9 cellular contexts compared by ENCODE assay signal in the genomic region with DNA sequence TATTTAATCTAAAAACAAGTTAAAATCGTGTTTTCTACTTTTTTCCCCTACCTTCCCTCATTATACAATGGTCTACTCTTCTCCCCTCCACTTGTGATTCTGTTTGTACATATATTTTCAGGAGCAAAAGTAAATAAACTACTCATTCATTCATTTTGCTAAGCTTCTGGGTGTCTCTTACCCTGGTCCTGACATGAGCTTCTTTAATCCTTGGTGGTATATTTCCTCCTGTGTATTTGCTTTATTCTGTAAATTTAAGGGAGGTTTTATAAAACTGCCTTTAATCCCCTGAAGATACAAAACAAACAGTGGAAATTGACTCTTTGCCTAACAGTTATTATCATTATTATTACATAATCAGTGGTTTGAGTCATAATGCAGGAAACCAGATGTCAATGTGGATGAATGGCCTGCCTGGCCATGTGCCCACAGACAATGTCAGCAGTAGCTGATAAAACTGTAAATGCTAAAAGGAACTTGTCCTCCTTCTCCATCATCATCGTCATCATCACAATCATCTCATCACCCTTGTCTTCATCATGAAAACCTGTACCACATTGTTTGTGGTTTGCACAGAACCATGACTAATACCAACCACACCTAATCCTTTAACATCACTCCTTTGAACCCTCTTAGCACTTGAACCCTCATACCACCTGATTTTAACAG.
A peak's percentile ranks its signal among the peaks of the same experiment; 100 is the strongest.
DNase-seq lines count a peak whose midpoint lies in the region; ATAC-seq and TF ChIP-seq lines count a peak whose summit lies in the region.
"Had no signal": no experiment of that assay in that cellular context is flagged by ENCODE, and none has a peak within 500 bp of the region (broad histone marks: within the 10 kb centered on the region; RNA-seq: fewer than 3 reads in every experiment).

No MANE protein-coding gene starts in this region.

- intact Hi-C loops in aorta (cut with DNase I), result no loop called here

- peak; percentile 20 for DNase-seq in NCI-H345 (lab: John Stamatoyannopoulos, UW)
- DNase-seq in NCI-H345 treated with DMSO at 0.1 percent for 48 hours (lab: John Stamatoyannopoulos, UW; ENCODE audit: unreplicated experiment), result no peak
- DNase-seq in foreskin keratinocyte, result peak; percentile 94 to 97
- peak; percentile 74 to 76 for DNase-seq in aorta
- DNase-seq: activated naive CD4-positive, alpha-beta T cell treated with Interleukin-2 at 50 U/mL for 16 hours had no signal

- H3K4me1 ChIP-seq in foreskin keratinocyte (peaks cover 8% of the 10 kb centered on the region), aorta (ENCODE audit: control insufficient read depth in 1 of 2, insufficient read depth in 2 of 2, low read length in 2 of 2) (peaks cover 0 to 2% of the 10 kb centered on the region in 2 donors)

- no peak for TF ChIP-seq CTCF in foreskin keratinocyte (conservative IDR thresholded peaks at IDR 0.05)

- H3K36me3 ChIP-seq in aorta (ENCODE audit: control insufficient read depth in 1 of 2, insufficient read depth in 2 of 2, low read length in 1 of 2), result no peaks in the 10 kb centered on the region

- ATAC-seq in foreskin keratinocyte (peak; percentile 93), aorta (ENCODE audit: low FRiP score) (no peak), HG02938 (IDR thresholded peaks at IDR 0.05; ENCODE audit: unreplicated experiment) (no peak), GM19328 (IDR thresholded peaks at IDR 0.05; ENCODE audit: unreplicated experiment) (no peak), HG03457 (IDR thresholded peaks at IDR 0.05; ENCODE audit: unreplicated experiment) (no peak)

- H3K27me3 ChIP-seq in foreskin keratinocyte (no peaks in the 10 kb centered on the region), aorta (ENCODE audit: control insufficient read depth in 1 of 2, insufficient read depth in 2 of 2, low read length in 1 of 2) (no peaks in the 10 kb centered on the region)

- no peak overlapping the region for H3K4me3 ChIP-seq in aorta (ENCODE audit: low read length in 2 of 2)

- WGBS in aorta, 2 donors, result 23 to 32% methylated on average over 2 of the region's 2 CpGs

- no peaks in the 10 kb centered on the region for H3K9me3 ChIP-seq in aorta (ENCODE audit: control insufficient read depth, low read length)

- H3K27ac ChIP-seq in foreskin keratinocyte, result peak overlapping the region; percentile 30
- H3K27ac ChIP-seq in aorta (ENCODE audit: low read depth in 1 of 2, low read length in 2 of 2), result no peak overlapping the region

TF ChIP-seq in PFSK-1, 5 proteins besides CTCF, POLR2A, EP300 and RAD21:
- TF ChIP-seq POLR2AphosphoS5 (IDR thresholded peaks at IDR 0.05; ENCODE audit: low read depth, low read length) (peak; percentile 49; the same call in 1 of the 2 replicates), SIN3A (IDR thresholded peaks at IDR 0.05; ENCODE audit: borderline replicate concordance, insufficient read depth, low read length) (no peak; the same call in 1 of the 2 replicates), FOXP2 (optimal IDR thresholded peaks at IDR 0.05; ENCODE audit: borderline replicate concordance, extremely low read depth, extremely low read length, insufficient read depth) (no peak)
- TF ChIP-seq, protein P1, sequence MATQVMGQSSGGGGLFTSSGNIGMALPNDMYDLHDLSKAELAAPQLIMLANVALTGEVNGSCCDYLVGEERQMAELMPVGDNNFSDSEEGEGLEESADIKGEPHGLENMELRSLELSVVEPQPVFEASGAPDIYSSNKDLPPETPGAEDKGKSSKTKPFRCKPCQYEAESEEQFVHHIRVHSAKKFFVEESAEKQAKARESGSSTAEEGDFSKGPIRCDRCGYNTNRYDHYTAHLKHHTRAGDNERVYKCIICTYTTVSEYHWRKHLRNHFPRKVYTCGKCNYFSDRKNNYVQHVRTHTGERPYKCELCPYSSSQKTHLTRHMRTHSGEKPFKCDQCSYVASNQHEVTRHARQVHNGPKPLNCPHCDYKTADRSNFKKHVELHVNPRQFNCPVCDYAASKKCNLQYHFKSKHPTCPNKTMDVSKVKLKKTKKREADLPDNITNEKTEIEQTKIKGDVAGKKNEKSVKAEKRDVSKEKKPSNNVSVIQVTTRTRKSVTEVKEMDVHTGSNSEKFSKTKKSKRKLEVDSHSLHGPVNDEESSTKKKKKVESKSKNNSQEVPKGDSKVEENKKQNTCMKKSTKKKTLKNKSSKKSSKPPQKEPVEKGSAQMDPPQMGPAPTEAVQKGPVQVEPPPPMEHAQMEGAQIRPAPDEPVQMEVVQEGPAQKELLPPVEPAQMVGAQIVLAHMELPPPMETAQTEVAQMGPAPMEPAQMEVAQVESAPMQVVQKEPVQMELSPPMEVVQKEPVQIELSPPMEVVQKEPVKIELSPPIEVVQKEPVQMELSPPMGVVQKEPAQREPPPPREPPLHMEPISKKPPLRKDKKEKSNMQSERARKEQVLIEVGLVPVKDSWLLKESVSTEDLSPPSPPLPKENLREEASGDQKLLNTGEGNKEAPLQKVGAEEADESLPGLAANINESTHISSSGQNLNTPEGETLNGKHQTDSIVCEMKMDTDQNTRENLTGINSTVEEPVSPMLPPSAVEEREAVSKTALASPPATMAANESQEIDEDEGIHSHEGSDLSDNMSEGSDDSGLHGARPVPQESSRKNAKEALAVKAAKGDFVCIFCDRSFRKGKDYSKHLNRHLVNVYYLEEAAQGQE (IDR thresholded peaks at IDR 0.05; ENCODE audit: insufficient read depth in 1 of 2, low read depth in 2 of 2, low read length in 2 of 2), result peak in 1 of 2 experiments; percentile 63; a peak in 1 of 4 replicates
